In genomic region chr13:30341815-30342570, GRCh38 we compare ENCODE assay signal across 9 cellular contexts. TPM values are rescaled to one million over a fixed set of nuclear protein-coding genes. Genes with fewer than 3 reads are reported as not detected.
DNase-seq lines count a peak whose midpoint lies in the region; ATAC-seq, FAIRE-seq and TF ChIP-seq lines count a peak whose summit lies in the region.
"Had no signal": no experiment of that assay in that cellular context is flagged by ENCODE, and none has a peak within 500 bp of the region (broad histone marks: within the 10 kb centered on the region; RNA-seq: fewer than 3 reads in every experiment).

No MANE protein-coding gene starts in this region.

- no peak for TF ChIP-seq CTCF in A549 (IDR thresholded peaks at IDR 0.05)
- no peak for TF ChIP-seq CTCF in epithelial cell of esophagus (IDR thresholded peaks at IDR 0.05; ENCODE audit: insufficient read depth, low read depth, low read length, missing control alignments)

- no peak for TF ChIP-seq POLR2A in A549 (IDR thresholded peaks at IDR 0.05; ENCODE audit: low read length)

- H3K27ac Mint-ChIP-seq in activated T-helper 1 cell treated with anti-CD3 and anti-CD28 coated beads, Interleukin-12 subunit alpha, Interleukin-12 subunit beta, Interleukin-2, Interleukin-4 antibody, amounts not matched to agents 30 ng/mL and 10 ng/mL and 1 ng/mL, durations not matched to agents 14 hours and 24 hours and 36 hours = no peak overlapping the region
- no peak overlapping the region for H3K27ac Mint-ChIP-seq in activated CD4-positive, alpha-beta memory T cell treated with anti-CD3 and anti-CD28 coated beads, Interleukin-2, amount 10 ng/mL, durations not matched to agents 7 days and 5 days

- DNase-seq in A549 (ENCODE audit: low read depth in 1 of 2, low spot score in 1 of 2) = no peak
- peak; percentile 20 for DNase-seq in NCI-H1105 (lab: John Stamatoyannopoulos, UW)
- DNase-seq in epithelial cell of esophagus (ENCODE audit: low read depth) = peak; percentile 95
- DNase-seq in mucosa of gallbladder (ENCODE audit: low spot score) = peak; percentile 89
- no peak for DNase-seq in activated T-helper 1 cell treated with anti-CD3 and anti-CD28 coated beads, Interleukin-12 subunit alpha, Interleukin-12 subunit beta, Interleukin-2, Interleukin-4 antibody, amounts not matched to agents 30 ng/mL and 10 ng/mL and 1 ng/mL, durations not matched to agents 14 hours and 24 hours and 36 hours (ENCODE audit: low spot score)
- DNase-seq in activated CD4-positive, alpha-beta memory T cell treated with anti-CD3 and anti-CD28 coated beads, Interleukin-2, amount 10 ng/mL, durations not matched to agents 7 days and 5 days = no peak
- no peak for DNase-seq in NCI-H69 (lab: John Stamatoyannopoulos, UW)
- DNase-seq: MV-4-11 had no signal

- ATAC-seq in A549 = peak; percentile 73 to 84; a peak in 5 of 6 replicates
- no peak for ATAC-seq in HG03280 (IDR thresholded peaks at IDR 0.05; ENCODE audit: unreplicated experiment)

- peaks cover 50% of the 10 kb centered on the region for H3K36me3 Mint-ChIP-seq in activated T-helper 1 cell treated with anti-CD3 and anti-CD28 coated beads, Interleukin-12 subunit alpha, Interleukin-12 subunit beta, Interleukin-2, Interleukin-4 antibody, amounts not matched to agents 30 ng/mL and 10 ng/mL and 1 ng/mL, durations not matched to agents 14 hours and 24 hours and 36 hours (ENCODE audit: low read depth)
- H3K36me3 Mint-ChIP-seq in activated CD4-positive, alpha-beta memory T cell treated with anti-CD3 and anti-CD28 coated beads, Interleukin-2, amount 10 ng/mL, durations not matched to agents 7 days and 5 days (ENCODE audit: low read depth) = peaks cover 50% of the 10 kb centered on the region

- CTCF ChIA-PET in A549 (lab: Yijun Ruan, JAX) = no interaction called here
- CTCF ChIA-PET in activated CD4-positive, alpha-beta memory T cell treated with anti-CD3 and anti-CD28 coated beads, Interleukin-2, amount 10 ng/mL, durations not matched to agents 7 days and 5 days (lab: Charles Lee) = interaction anchor here (1.5 kb wide), 1 partner anchor 35 kb away, joined by 4 read pairs; no protein-coding TSS in a partner anchor

- no peak for FAIRE-seq in A549 (lab: Jason Lieb, UNC)

- H3K4me1 ChIP-seq in A549 = peaks cover 37% of the 10 kb centered on the region

- H3K27ac ChIP-seq in A549 = peak overlapping the region; percentile 49 to 68; a peak in 4 of 6 replicates

- peak overlapping the region; percentile 63 for H3K4me2 ChIP-seq in A549

- H3K4me1 Mint-ChIP-seq in activated T-helper 1 cell treated with anti-CD3 and anti-CD28 coated beads, Interleukin-12 subunit alpha, Interleukin-12 subunit beta, Interleukin-2, Interleukin-4 antibody, amounts not matched to agents 30 ng/mL and 10 ng/mL and 1 ng/mL, durations not matched to agents 14 hours and 24 hours and 36 hours (ENCODE audit: low read depth) = peaks cover 36% of the 10 kb centered on the region
- peaks cover 36% of the 10 kb centered on the region for H3K4me1 Mint-ChIP-seq in activated CD4-positive, alpha-beta memory T cell treated with anti-CD3 and anti-CD28 coated beads, Interleukin-2, amount 10 ng/mL, durations not matched to agents 7 days and 5 days

- WGBS in A549 (ENCODE audit: missing lambda C conversion rate) = 30% methylated on average over 9 of the region's 9 CpGs

- peaks cover 2% of the 10 kb centered on the region for H3K27me3 Mint-ChIP-seq in activated T-helper 1 cell treated with anti-CD3 and anti-CD28 coated beads, Interleukin-12 subunit alpha, Interleukin-12 subunit beta, Interleukin-2, Interleukin-4 antibody, amounts not matched to agents 30 ng/mL and 10 ng/mL and 1 ng/mL, durations not matched to agents 14 hours and 24 hours and 36 hours (ENCODE audit: insufficient read depth)
- no peaks in the 10 kb centered on the region for H3K27me3 Mint-ChIP-seq in activated CD4-positive, alpha-beta memory T cell treated with anti-CD3 and anti-CD28 coated beads, Interleukin-2, amount 10 ng/mL, durations not matched to agents 7 days and 5 days

- TF ChIP-seq EP300 in A549 (IDR thresholded peaks at IDR 0.05) = no peak

- POLR2A ChIA-PET in A549 (lab: Yijun Ruan, JAX) = interaction anchor here (0.6 kb wide), 1 partner anchor 53 kb away, joined by 3 read pairs; no protein-coding TSS in a partner anchor
- POLR2A ChIA-PET in activated CD4-positive, alpha-beta memory T cell treated with anti-CD3 and anti-CD28 coated beads, Interleukin-2, amount 10 ng/mL, durations not matched to agents 7 days and 5 days (lab: Charles Lee) = interaction anchor here (0.7 to 1.8 kb wide), 2 partner anchors 30 to 32 kb away, joined by 3 to 5 read pairs; no protein-coding TSS in a partner anchor

- intact Hi-C loops in activated T-helper 1 cell treated with anti-CD3 and anti-CD28 coated beads, Interleukin-12 subunit alpha, Interleukin-12 subunit beta, Interleukin-2, Interleukin-4 antibody, amounts not matched to agents 30 ng/mL and 10 ng/mL and 1 ng/mL, durations not matched to agents 14 hours and 24 hours and 36 hours (cut with micrococcal nuclease) = no loop called here

- no peak overlapping the region for H3K4me3 ChIP-seq in A549
- no peak overlapping the region for H3K4me3 ChIP-seq in epithelial cell of esophagus (ENCODE audit: low read length)

- no peak for TF ChIP-seq RAD21 in A549 (conservative IDR thresholded peaks at IDR 0.05 in 1 of 2, IDR thresholded peaks at IDR 0.05 in 1 of 2)

- no peaks in the 10 kb centered on the region for H3K9me3 ChIP-seq in A549

- peaks cover 9% of the 10 kb centered on the region for H3K9me3 Mint-ChIP-seq in activated T-helper 1 cell treated with anti-CD3 and anti-CD28 coated beads, Interleukin-12 subunit alpha, Interleukin-12 subunit beta, Interleukin-2, Interleukin-4 antibody, amounts not matched to agents 30 ng/mL and 10 ng/mL and 1 ng/mL, durations not matched to agents 14 hours and 24 hours and 36 hours
- H3K9me3 Mint-ChIP-seq in activated CD4-positive, alpha-beta memory T cell treated with anti-CD3 and anti-CD28 coated beads, Interleukin-2, amount 10 ng/mL, durations not matched to agents 7 days and 5 days = peaks cover 2% of the 10 kb centered on the region

- no peak overlapping the region for H3K4me3 Mint-ChIP-seq in activated T-helper 1 cell treated with anti-CD3 and anti-CD28 coated beads, Interleukin-12 subunit alpha, Interleukin-12 subunit beta, Interleukin-2, Interleukin-4 antibody, amounts not matched to agents 30 ng/mL and 10 ng/mL and 1 ng/mL, durations not matched to agents 14 hours and 24 hours and 36 hours
- no peak overlapping the region for H3K4me3 Mint-ChIP-seq in activated CD4-positive, alpha-beta memory T cell treated with anti-CD3 and anti-CD28 coated beads, Interleukin-2, amount 10 ng/mL, durations not matched to agents 7 days and 5 days

TF ChIP-seq in A549, 52 proteins besides CTCF, POLR2A, EP300 and RAD21:
- TF ChIP-seq HOXA7 (CRISPR knock-in tag; IDR thresholded peaks at IDR 0.05) (no peak), E2F6 (IDR thresholded peaks at IDR 0.05; ENCODE audit: borderline replicate concordance, low read depth) (no peak), MAFK (IDR thresholded peaks at IDR 0.05; ENCODE audit: partially characterized antibody) (no peak), JUN (IDR thresholded peaks at IDR 0.05) (no peak), NFE2L2 (conservative IDR thresholded peaks at IDR 0.05; ENCODE audit: low read length) (no peak), FOSB (CRISPR knock-in tag; IDR thresholded peaks at IDR 0.05) (no peak), CBX8 (IDR thresholded peaks at IDR 0.05) (no peak), RARB (CRISPR knock-in tag; IDR thresholded peaks at IDR 0.05) (no peak)

RNA-seq across cellular contexts. Expression of gene KATNAL1, which starts 34.6 kb away (rescaled TPM):
- polyA plus RNA-seq in A549 (2011; rRNA removed) = 9.7 and 10.5 TPM in 2 replicates
- polyA plus RNA-seq in A549 (2012; cell fraction: cytosol; rRNA removed) = 2.5 and 3.0 TPM in 2 replicates
- polyA plus RNA-seq in A549 (2012; cell fraction: nucleus; rRNA removed) = 1.4 TPM in 2 replicates
- 7.7 to 8.6 TPM (median 7.9 TPM) in 3 replicates for polyA plus RNA-seq in A549 (2017; fragmentation: RNase III; extraction: RNeasy Plus Mini Kit Qiagen cat#74134 plus additional on column Dnase treatment)
- polyA minus RNA-seq in A549 (2011; rRNA and poly(A)+ RNA removed) = 6.9 and 7.8 TPM in 2 replicates
- 16.4 TPM for total RNA-seq in mucosa of gallbladder
- total RNA-seq in activated T-helper 1 cell treated with anti-CD3 and anti-CD28 coated beads, Interleukin-12 subunit alpha, Interleukin-12 subunit beta, Interleukin-2, Interleukin-4 antibody, amounts not matched to agents 30 ng/mL and 10 ng/mL and 1 ng/mL, durations not matched to agents 14 hours and 24 hours and 36 hours = 8.2 and 8.5 TPM in 2 replicates
- total RNA-seq in activated CD4-positive, alpha-beta memory T cell treated with anti-CD3 and anti-CD28 coated beads, Interleukin-2, amount 10 ng/mL, durations not matched to agents 7 days and 5 days = 10 to 100 TPM; 27.8 to 29.4 TPM

Comparison
In these comparisons a context has a peak if more than half of its experiments do, and no peak if none do; other contexts are left out.
1. DNase-seq: peak in NCI-H1105 (single experiment), epithelial cell of esophagus (single experiment) and mucosa of gallbladder (single experiment); none in A549 (0 of 2), activated T-helper 1 cell treated with anti-CD3 and anti-CD28 coated beads, Interleukin-12 subunit alpha, Interleukin-12 subunit beta, Interleukin-2, Interleukin-4 antibody, amounts not matched to agents 30 ng/mL and 10 ng/mL and 1 ng/mL, durations not matched to agents 14 hours and 24 hours and 36 hours (single experiment), activated CD4-positive, alpha-beta memory T cell treated with anti-CD3 and anti-CD28 coated beads, Interleukin-2, amount 10 ng/mL, durations not matched to agents 7 days and 5 days (single experiment) and NCI-H69 (single experiment).